Comparison of ENCODE assay signal across 9 cellular contexts in genomic region chr9:95091574-95091970, GRCh38.
DNase-seq lines count a peak whose midpoint lies in the region; ATAC-seq and TF ChIP-seq lines count a peak whose summit lies in the region.
"Had no signal": no experiment of that assay in that cellular context is flagged by ENCODE, and none has a peak within 500 bp of the region (broad histone marks: within the 10 kb centered on the region; RNA-seq: fewer than 3 reads in every experiment).

No MANE protein-coding gene starts in this region.

- DNase-seq in HS-27A (ENCODE audit: low read depth): peak; percentile 23
- peak; percentile 84 for DNase-seq in brain microvascular endothelial cell
- no peak for DNase-seq in left lung
- no peak for DNase-seq in suprapubic skin (ENCODE audit: low spot score in 2 of 2)
- DNase-seq in OCI-M2 (lab: John Stamatoyannopoulos, UW; ENCODE audit: unreplicated experiment): no peak
- no peak for DNase-seq in NCI-H2107 (lab: John Stamatoyannopoulos, UW)
- no peak for DNase-seq in DMS53 treated with DMSO at 0.1 percent for 48 hours (lab: John Stamatoyannopoulos, UW; ENCODE audit: unreplicated experiment)
- DNase-seq: effector memory CD8-positive, alpha-beta T cell had no signal

- no peak for TF ChIP-seq EP300 in suprapubic skin (IDR thresholded peaks at IDR 0.05)

- ATAC-seq in left lung (peak; percentile 9), GM18498 (IDR thresholded peaks at IDR 0.05; ENCODE audit: unreplicated experiment) (no peak)

- in situ Hi-C loops in brain microvascular endothelial cell (cut with HindIII; ENCODE audit: low pct_ligation_motif_present, low sequenced_read_pairs): no loop called here

- H3K4me3 ChIP-seq in brain microvascular endothelial cell (ENCODE audit: low read depth, low read length) (no peak overlapping the region), left lung (no peak overlapping the region), suprapubic skin (no peak overlapping the region)

- H3K4me1 ChIP-seq in left lung (peaks cover 30 to 35% of the 10 kb centered on the region in 2 donors), suprapubic skin (peaks cover 69% of the 10 kb centered on the region)

- WGBS in suprapubic skin: 58% methylated on average over 12 of the region's 12 CpGs

- no peaks in the 10 kb centered on the region for H3K27me3 ChIP-seq in brain microvascular endothelial cell (replicated peaks)
- no peaks in the 10 kb centered on the region for H3K27me3 ChIP-seq in left lung
- no peaks in the 10 kb centered on the region for H3K27me3 ChIP-seq in suprapubic skin

- TF ChIP-seq CTCF in brain microvascular endothelial cell (IDR thresholded peaks at IDR 0.05; ENCODE audit: low read depth, low read length, missing control alignments) (no peak), left lung (IDR thresholded peaks at IDR 0.05) (no peak), suprapubic skin (IDR thresholded peaks at IDR 0.05) (no peak)

- H3K27ac ChIP-seq in brain microvascular endothelial cell: peak overlapping the region; percentile 83
- H3K27ac ChIP-seq in left lung: peak overlapping the region; percentile 58 to 72
- peak overlapping the region; percentile 77 for H3K27ac ChIP-seq in suprapubic skin

- intact Hi-C loops in left lung (cut with DNase I): no loop called here

- no peak for TF ChIP-seq POLR2A in suprapubic skin (IDR thresholded peaks at IDR 0.05)

- H3K36me3 ChIP-seq in brain microvascular endothelial cell (replicated peaks): peaks cover 3% of the 10 kb centered on the region
- H3K36me3 ChIP-seq in left lung: peaks cover 0 to 20% of the 10 kb centered on the region in 2 donors
- H3K36me3 ChIP-seq in suprapubic skin: peaks cover 15% of the 10 kb centered on the region

- H3K9me3 ChIP-seq in left lung: no peaks in the 10 kb centered on the region
- H3K9me3 ChIP-seq in suprapubic skin: no peaks in the 10 kb centered on the region

Comparison
In these comparisons a context has a peak if more than half of its experiments do, and no peak if none do; other contexts are left out.
1. DNase-seq: peak in HS-27A (single experiment) and brain microvascular endothelial cell (single experiment); none in left lung (0 of 2), suprapubic skin (0 of 2), OCI-M2 (single experiment), NCI-H2107 (single experiment) and DMS53 treated with DMSO at 0.1 percent for 48 hours (single experiment).
2. Peak in every context shown above with its lines, with median percentiles within 50 percentile points of each other: H3K27ac ChIP-seq.